1 cellular context compared by ENCODE assay signal in the genomic region with DNA sequence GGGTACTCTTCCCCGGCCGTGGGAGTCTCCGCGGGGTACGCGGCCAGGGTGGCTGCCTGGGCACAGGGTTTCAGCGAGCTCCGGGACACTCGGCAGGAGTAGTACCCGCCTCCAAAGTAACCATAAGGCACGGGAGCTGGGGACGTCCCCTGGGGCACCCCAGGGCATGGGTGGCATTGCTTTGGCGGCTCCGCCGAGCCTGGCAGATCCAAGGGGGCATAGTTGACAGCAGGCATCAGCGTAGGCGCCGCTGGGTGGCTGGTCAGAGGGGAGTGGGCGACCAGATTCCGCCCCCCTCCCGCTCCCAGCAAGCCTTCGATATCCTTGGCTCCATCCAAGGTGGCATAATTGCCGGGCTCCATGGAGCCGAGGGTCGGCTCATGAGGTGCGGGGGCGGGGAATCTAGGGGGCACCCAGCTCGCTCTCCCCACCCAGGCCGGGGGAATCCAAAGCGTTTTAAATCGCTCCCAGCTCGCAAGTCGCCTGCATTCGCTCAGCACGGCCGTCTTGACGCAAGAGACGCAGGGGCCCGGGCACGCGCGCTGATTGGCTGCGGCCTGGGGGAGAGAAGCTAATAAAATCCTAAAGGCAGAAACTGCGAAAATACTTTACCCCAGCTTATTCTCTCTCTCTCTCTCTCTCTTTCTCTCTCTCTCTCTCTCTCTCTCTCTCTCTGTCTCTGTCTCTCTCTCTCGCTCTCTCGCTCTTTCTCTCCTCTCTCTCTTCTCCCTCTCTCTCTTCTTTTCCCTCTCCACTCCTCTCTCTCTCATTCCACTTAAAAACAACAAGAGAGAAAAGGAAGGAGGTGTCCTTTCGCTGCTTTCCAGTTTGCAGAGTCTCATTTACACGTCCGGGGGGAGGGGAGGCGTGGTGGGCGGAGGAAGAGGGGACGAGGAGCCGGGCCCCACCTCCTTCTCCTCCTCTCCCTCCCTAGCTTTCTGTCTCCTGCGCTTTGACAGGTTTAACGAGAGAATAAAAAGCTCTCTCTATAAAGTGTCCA.
TF ChIP-seq lines count a peak whose summit lies in the region.

A gene (minus strand): TSS at position 519 of the 1,000 bp plus-strand sequence. CDS start 157 bp downstream, at position 362.

TF ChIP-seq in HEK293, 187 proteins besides CTCF, POLR2A, EP300 and RAD21 (continued from another document and continues in another):
- TF ChIP-seq, protein P1, sequence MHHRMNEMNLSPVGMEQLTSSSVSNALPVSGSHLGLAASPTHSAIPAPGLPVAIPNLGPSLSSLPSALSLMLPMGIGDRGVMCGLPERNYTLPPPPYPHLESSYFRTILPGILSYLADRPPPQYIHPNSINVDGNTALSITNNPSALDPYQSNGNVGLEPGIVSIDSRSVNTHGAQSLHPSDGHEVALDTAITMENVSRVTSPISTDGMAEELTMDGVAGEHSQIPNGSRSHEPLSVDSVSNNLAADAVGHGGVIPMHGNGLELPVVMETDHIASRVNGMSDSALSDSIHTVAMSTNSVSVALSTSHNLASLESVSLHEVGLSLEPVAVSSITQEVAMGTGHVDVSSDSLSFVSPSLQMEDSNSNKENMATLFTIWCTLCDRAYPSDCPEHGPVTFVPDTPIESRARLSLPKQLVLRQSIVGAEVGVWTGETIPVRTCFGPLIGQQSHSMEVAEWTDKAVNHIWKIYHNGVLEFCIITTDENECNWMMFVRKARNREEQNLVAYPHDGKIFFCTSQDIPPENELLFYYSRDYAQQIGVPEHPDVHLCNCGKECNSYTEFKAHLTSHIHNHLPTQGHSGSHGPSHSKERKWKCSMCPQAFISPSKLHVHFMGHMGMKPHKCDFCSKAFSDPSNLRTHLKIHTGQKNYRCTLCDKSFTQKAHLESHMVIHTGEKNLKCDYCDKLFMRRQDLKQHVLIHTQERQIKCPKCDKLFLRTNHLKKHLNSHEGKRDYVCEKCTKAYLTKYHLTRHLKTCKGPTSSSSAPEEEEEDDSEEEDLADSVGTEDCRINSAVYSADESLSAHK (tag by site-specific recombination; IDR thresholded peaks at IDR 0.05): peak; percentile 96
- TF ChIP-seq ZNF423 (tag by site-specific recombination; IDR thresholded peaks at IDR 0.05) (peak; percentile 58), ZNF175 (tag by site-specific recombination; IDR thresholded peaks at IDR 0.05) (no peak), ZIC2 (tag by site-specific recombination; IDR thresholded peaks at IDR 0.05) (peak; percentile 70), ZNF48 (tag by site-specific recombination; IDR thresholded peaks at IDR 0.05) (no peak), ZNF510 (tag by site-specific recombination; IDR thresholded peaks at IDR 0.05; ENCODE audit: insufficient replicate concordance) (no peak), ZNF184 (tag by site-specific recombination; IDR thresholded peaks at IDR 0.05) (no peak), ZNF585B (tag by site-specific recombination; IDR thresholded peaks at IDR 0.05) (no peak; the same call in 1 of the 2 replicates), ZNF529 (tag by site-specific recombination; IDR thresholded peaks at IDR 0.05; ENCODE audit: insufficient replicate concordance) (no peak), ZNF514 (tag by site-specific recombination; IDR thresholded peaks at IDR 0.05) (no peak), ZNF530 (tag by site-specific recombination; IDR thresholded peaks at IDR 0.05; ENCODE audit: low read depth) (no peak), ZNF366 (tag by site-specific recombination; conservative IDR thresholded peaks at IDR 0.05) (peak; percentile 100), ZBTB20 (tag by site-specific recombination; IDR thresholded peaks at IDR 0.05) (peak; percentile 86), SETDB1 (IDR thresholded peaks at IDR 0.05; ENCODE audit: insufficient read length, low read length) (no peak), ZNF350 (tag by site-specific recombination; IDR thresholded peaks at IDR 0.05) (no peak), IKZF3 (tag by site-specific recombination; IDR thresholded peaks at IDR 0.05) (no peak; the same call in 1 of the 2 replicates), ZNF555 (tag by site-specific recombination; conservative IDR thresholded peaks at IDR 0.05) (no peak), HOXA7 (CRISPR knock-in tag; IDR thresholded peaks at IDR 0.05; ENCODE audit: borderline replicate concordance) (no peak), ZEB2 (tag by site-specific recombination; IDR thresholded peaks at IDR 0.05) (peak; percentile 95), REPIN1 (tag by site-specific recombination; IDR thresholded peaks at IDR 0.05; ENCODE audit: low read depth) (peak; percentile 93; the same call in 1 of the 2 replicates), GLI2 (tag by site-specific recombination; IDR thresholded peaks at IDR 0.05; ENCODE audit: borderline replicate concordance, low read depth) (no peak), ZNF843 (tag by site-specific recombination; IDR thresholded peaks at IDR 0.05) (peak; percentile 93), ZNF302 (tag by site-specific recombination; IDR thresholded peaks at IDR 0.05; ENCODE audit: low read depth) (peak; percentile 94; the same call in 1 of the 2 replicates)
- TF ChIP-seq, protein P2, sequence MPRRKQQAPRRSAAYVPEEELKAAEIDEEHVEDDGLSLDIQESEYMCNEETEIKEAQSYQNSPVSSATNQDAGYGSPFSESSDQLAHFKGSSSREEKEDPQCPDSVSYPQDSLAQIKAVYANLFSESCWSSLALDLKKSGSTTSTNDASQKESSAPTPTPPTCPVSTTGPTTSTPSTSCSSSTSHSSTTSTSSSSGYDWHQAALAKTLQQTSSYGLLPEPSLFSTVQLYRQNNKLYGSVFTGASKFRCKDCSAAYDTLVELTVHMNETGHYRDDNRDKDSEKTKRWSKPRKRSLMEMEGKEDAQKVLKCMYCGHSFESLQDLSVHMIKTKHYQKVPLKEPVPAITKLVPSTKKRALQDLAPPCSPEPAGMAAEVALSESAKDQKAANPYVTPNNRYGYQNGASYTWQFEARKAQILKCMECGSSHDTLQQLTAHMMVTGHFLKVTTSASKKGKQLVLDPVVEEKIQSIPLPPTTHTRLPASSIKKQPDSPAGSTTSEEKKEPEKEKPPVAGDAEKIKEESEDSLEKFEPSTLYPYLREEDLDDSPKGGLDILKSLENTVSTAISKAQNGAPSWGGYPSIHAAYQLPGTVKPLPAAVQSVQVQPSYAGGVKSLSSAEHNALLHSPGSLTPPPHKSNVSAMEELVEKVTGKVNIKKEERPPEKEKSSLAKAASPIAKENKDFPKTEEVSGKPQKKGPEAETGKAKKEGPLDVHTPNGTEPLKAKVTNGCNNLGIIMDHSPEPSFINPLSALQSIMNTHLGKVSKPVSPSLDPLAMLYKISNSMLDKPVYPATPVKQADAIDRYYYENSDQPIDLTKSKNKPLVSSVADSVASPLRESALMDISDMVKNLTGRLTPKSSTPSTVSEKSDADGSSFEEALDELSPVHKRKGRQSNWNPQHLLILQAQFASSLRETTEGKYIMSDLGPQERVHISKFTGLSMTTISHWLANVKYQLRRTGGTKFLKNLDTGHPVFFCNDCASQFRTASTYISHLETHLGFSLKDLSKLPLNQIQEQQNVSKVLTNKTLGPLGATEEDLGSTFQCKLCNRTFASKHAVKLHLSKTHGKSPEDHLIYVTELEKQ (tag by site-specific recombination; IDR thresholded peaks at IDR 0.05; ENCODE audit: borderline replicate concordance): peak; percentile 78
- TF ChIP-seq, protein P3, sequence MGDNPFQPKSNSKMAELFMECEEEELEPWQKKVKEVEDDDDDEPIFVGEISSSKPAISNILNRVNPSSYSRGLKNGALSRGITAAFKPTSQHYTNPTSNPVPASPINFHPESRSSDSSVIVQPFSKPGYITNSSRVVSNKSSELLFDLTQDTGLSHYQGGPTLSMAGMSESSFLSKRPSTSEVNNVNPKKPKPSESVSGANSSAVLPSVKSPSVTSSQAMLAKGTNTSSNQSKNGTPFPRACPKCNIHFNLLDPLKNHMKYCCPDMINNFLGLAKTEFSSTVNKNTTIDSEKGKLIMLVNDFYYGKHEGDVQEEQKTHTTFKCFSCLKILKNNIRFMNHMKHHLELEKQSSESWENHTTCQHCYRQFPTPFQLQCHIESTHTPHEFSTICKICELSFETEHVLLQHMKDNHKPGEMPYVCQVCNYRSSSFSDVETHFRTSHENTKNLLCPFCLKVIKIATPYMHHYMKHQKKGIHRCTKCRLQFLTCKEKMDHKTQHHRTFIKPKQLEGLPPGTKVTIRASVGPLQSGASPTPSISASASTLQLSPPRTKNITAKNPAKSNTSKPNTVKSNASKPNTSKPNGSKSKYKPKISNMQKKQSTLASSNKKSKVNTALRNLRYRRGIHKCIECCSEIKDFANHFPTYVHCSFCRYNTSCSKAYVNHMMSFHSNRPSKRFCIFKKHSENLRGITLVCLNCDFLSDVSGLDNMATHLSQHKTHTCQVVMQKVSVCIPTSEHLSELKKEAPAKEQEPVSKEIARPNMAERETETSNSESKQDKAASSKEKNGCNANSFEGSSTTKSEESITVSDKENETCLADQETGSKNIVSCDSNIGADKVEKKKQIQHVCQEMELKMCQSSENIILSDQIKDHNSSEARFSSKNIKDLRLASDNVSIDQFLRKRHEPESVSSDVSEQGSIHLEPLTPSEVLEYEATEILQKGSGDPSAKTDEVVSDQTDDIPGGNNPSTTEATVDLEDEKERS (tag by site-specific recombination; IDR thresholded peaks at IDR 0.05): no peak
- TF ChIP-seq, protein P4, sequence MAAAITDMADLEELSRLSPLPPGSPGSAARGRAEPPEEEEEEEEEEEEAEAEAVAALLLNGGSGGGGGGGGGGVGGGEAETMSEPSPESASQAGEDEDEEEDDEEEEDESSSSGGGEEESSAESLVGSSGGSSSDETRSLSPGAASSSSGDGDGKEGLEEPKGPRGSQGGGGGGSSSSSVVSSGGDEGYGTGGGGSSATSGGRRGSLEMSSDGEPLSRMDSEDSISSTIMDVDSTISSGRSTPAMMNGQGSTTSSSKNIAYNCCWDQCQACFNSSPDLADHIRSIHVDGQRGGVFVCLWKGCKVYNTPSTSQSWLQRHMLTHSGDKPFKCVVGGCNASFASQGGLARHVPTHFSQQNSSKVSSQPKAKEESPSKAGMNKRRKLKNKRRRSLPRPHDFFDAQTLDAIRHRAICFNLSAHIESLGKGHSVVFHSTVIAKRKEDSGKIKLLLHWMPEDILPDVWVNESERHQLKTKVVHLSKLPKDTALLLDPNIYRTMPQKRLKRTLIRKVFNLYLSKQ (tag by site-specific recombination; IDR thresholded peaks at IDR 0.05; ENCODE audit: borderline replicate concordance): no peak
- TF ChIP-seq, protein P5, sequence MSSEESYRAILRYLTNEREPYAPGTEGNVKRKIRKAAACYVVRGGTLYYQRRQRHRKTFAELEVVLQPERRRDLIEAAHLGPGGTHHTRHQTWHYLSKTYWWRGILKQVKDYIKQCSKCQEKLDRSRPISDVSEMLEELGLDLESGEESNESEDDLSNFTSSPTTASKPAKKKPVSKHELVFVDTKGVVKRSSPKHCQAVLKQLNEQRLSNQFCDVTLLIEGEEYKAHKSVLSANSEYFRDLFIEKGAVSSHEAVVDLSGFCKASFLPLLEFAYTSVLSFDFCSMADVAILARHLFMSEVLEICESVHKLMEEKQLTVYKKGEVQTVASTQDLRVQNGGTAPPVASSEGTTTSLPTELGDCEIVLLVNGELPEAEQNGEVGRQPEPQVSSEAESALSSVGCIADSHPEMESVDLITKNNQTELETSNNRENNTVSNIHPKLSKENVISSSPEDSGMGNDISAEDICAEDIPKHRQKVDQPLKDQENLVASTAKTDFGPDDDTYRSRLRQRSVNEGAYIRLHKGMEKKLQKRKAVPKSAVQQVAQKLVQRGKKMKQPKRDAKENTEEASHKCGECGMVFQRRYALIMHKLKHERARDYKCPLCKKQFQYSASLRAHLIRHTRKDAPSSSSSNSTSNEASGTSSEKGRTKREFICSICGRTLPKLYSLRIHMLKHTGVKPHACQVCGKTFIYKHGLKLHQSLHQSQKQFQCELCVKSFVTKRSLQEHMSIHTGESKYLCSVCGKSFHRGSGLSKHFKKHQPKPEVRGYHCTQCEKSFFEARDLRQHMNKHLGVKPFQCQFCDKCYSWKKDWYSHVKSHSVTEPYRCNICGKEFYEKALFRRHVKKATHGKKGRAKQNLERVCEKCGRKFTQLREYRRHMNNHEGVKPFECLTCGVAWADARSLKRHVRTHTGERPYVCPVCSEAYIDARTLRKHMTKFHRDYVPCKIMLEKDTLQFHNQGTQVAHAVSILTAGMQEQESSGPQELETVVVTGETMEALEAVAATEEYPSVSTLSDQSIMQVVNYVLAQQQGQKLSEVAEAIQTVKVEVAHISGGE (tag by site-specific recombination; conservative IDR thresholded peaks at IDR 0.05; ENCODE audit: low read depth): peak; percentile 43; the same call in 1 of the 2 replicates
- TF ChIP-seq, protein P6, sequence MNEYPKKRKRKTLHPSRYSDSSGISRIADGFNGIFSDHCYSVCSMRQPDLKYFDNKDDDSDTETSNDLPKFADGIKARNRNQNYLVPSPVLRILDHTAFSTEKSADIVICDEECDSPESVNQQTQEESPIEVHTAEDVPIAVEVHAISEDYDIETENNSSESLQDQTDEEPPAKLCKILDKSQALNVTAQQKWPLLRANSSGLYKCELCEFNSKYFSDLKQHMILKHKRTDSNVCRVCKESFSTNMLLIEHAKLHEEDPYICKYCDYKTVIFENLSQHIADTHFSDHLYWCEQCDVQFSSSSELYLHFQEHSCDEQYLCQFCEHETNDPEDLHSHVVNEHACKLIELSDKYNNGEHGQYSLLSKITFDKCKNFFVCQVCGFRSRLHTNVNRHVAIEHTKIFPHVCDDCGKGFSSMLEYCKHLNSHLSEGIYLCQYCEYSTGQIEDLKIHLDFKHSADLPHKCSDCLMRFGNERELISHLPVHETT (tag by site-specific recombination; IDR thresholded peaks at IDR 0.05): peak; percentile 95
- TF ChIP-seq, protein P7, sequence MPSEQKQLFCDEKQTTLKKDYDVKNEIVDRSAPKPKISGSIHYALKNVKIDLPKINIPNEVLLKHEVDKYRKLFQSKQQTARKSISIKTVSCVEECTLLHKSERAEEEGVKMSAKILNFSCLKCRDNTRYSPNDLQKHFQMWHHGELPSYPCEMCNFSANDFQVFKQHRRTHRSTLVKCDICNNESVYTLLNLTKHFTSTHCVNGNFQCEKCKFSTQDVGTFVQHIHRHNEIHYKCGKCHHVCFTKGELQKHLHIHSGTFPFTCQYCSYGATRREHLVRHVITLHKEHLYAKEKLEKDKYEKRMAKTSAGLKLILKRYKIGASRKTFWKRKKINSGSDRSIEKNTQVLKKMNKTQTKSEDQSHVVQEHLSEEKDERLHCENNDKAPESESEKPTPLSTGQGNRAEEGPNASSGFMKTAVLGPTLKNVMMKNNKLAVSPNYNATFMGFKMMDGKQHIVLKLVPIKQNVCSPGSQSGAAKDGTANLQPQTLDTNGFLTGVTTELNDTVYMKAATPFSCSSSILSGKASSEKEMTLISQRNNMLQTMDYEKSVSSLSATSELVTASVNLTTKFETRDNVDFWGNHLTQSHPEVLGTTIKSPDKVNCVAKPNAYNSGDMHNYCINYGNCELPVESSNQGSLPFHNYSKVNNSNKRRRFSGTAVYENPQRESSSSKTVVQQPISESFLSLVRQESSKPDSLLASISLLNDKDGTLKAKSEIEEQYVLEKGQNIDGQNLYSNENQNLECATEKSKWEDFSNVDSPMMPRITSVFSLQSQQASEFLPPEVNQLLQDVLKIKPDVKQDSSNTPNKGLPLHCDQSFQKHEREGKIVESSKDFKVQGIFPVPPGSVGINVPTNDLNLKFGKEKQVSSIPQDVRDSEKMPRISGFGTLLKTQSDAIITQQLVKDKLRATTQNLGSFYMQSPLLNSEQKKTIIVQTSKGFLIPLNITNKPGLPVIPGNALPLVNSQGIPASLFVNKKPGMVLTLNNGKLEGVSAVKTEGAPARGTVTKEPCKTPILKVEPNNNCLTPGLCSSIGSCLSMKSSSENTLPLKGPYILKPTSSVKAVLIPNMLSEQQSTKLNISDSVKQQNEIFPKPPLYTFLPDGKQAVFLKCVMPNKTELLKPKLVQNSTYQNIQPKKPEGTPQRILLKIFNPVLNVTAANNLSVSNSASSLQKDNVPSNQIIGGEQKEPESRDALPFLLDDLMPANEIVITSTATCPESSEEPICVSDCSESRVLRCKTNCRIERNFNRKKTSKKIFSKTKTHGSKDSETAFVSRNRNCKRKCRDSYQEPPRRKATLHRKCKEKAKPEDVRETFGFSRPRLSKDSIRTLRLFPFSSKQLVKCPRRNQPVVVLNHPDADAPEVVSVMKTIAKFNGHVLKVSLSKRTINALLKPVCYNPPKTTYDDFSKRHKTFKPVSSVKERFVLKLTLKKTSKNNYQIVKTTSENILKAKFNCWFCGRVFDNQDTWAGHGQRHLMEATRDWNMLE (tag by site-specific recombination; conservative IDR thresholded peaks at IDR 0.05; ENCODE audit: low read depth): peak; percentile 61; the same call in 1 of the 2 replicates
